Comparison of ENCODE assay signal across 8 cellular contexts in the genomic region with DNA sequence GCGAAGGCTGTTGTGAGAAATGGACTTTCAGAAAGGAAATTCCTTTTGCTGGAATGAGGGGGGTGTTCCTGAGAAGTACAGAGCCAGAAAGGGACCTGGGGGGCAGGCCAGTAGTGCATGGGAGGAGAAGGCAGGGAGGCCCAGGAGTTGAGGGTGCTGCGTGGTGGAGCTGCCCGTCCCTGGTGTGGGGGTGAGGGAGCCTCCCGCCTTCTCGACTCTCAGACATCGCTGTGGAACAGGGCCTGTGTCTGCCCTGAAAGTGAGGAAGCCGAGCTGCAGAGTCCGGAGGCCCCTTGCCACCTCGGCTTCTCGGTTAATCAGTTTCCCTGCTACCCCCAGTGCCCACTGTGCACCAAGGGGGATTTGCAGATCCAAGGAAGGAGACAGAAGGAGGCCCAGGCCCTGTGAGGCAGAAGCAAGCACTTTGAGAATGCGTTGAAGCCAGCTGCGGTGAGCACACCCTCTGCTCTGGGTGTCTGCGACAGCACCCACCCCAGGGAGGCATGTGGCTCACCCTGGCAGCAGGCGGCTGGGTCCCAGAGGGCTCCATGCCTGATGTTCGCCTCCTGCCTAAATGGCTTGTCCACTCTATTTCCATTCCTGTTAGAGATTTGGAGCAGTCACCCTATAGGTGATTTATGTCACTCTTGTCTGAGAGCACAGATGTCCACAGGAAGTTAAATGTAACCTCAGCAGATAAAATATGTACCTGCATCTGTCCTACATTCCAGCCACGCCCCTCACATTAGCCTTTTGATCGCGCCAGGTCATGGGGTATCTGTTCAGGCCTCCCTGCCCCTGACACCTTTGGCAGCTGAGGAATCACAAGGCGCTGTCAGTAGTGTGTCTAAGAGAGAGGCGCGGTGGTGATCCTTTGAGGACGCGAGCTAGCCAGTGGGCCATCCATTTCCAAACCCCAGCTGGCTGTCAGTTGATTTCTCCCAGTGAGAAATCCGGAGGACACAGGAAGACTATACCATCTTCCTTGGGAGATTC. TPM values are rescaled to one million over a fixed set of nuclear protein-coding genes. Genes with fewer than 3 reads are reported as not detected.
DNase-seq lines count a peak whose midpoint lies in the region; ATAC-seq and TF ChIP-seq lines count a peak whose summit lies in the region.

No MANE protein-coding gene starts in this region.

- CTCF ChIA-PET in HEK293 (lab: Yijun Ruan, JAX): interaction anchor here (1.0 to 5.0 kb wide), 8 partner anchors 11 to 157 kb away, joined by 3 to 42 read pairs (median 6); no protein-coding TSS in a partner anchor

- DNase-seq in smooth muscle cell (lab: John Stamatoyannopoulos, UW; ENCODE audit: unreplicated experiment): no peak
- no peak for DNase-seq in NOMO-1 treated with dmso at 0.1 percent for 144 hours (lab: John Stamatoyannopoulos, UW; ENCODE audit: unreplicated experiment)
- DNase-seq in ureter (ENCODE audit: low spot score): no peak

- H3K27ac ChIP-seq in HEK293 (ENCODE audit: extremely low read depth, low read depth, low read length) (no peak overlapping the region; the same call in 1 of the 2 replicates), angular gyrus (ENCODE audit: low read depth, low read length) (peak overlapping the region; percentile 38), iPS-18a (ENCODE audit: low read length) (peak overlapping the region; percentile 75), smooth muscle cell (ENCODE audit: low read depth) (peak overlapping the region; percentile 99)

- 40% methylated on average over 24 of the region's 24 CpGs for WGBS in smooth muscle cell (ENCODE audit: low lambda C conversion rate)

- H3K36me3 ChIP-seq in HEK293 (ENCODE audit: control insufficient read depth in 2 of 2, insufficient read depth in 1 of 2, low read length in 2 of 2) (peaks cover 0 to 37% of the 10 kb centered on the region in 2 experiments; a peak in 1 of 3 replicates), iPS-18a (ENCODE audit: control insufficient read depth, low read depth, low read length) (peaks cover 29% of the 10 kb centered on the region), smooth muscle cell (ENCODE audit: low read depth) (no peaks in the 10 kb centered on the region)

- peak overlapping the region; percentile 83 for H3K9ac ChIP-seq in iPS-18a (ENCODE audit: low read length)
- peak overlapping the region; percentile 95 for H3K9ac ChIP-seq in smooth muscle cell (ENCODE audit: low read depth)

- TF ChIP-seq CTCF in HEK293 (tag by site-specific recombination; IDR thresholded peaks at IDR 0.05) (no peak), smooth muscle cell (IDR thresholded peaks at IDR 0.05; ENCODE audit: borderline replicate concordance, insufficient read depth, poor library complexity, severe bottlenecking) (no peak)

- 0 out of 2 replicates have a peak, but pooled peaks cover 4% of the 10 kb centered on the region for H3K4me1 ChIP-seq in HEK293 (ENCODE audit: control insufficient read depth, insufficient read depth, low read length)
- peaks cover 21% of the 10 kb centered on the region for H3K4me1 ChIP-seq in iPS-18a (ENCODE audit: control insufficient read depth, low read depth, low read length)
- H3K4me1 ChIP-seq in smooth muscle cell (ENCODE audit: low read depth): peaks cover 20% of the 10 kb centered on the region

- H3K4me2 ChIP-seq in smooth muscle cell: peak overlapping the region; percentile 87

- peak overlapping the region; percentile 16 for H3K4me3 ChIP-seq in HEK293 (ENCODE audit: low read depth, low read length)
- peak overlapping the region; percentile 72 for H3K4me3 ChIP-seq in iPS-18a (ENCODE audit: low read length)
- H3K4me3 ChIP-seq in smooth muscle cell: peak overlapping the region; percentile 53

- H3K27me3 ChIP-seq in iPS-18a (ENCODE audit: control insufficient read depth, insufficient read depth, low read length) (no peaks in the 10 kb centered on the region), smooth muscle cell (ENCODE audit: low read depth) (no peaks in the 10 kb centered on the region)

- H3K79me2 ChIP-seq in smooth muscle cell (ENCODE audit: low read depth): peaks cover 43% of the 10 kb centered on the region

- no peak overlapping the region for H2AFZ ChIP-seq in smooth muscle cell (ENCODE audit: low read depth)

- peaks cover 15% of the 10 kb centered on the region for H4K20me1 ChIP-seq in smooth muscle cell (ENCODE audit: low read depth)

- POLR2A ChIA-PET in HEK293 (lab: Yijun Ruan, JAX): interaction anchor here (0.6 to 2.6 kb wide), 9 partner anchors 10 to 143 kb away, joined by 3 to 14 read pairs (median 4); a partner anchor contains a TSS

- H3K9me3 ChIP-seq in HEK293 (ENCODE audit: control insufficient read depth, insufficient read depth, low read depth, low read length) (no peaks in the 10 kb centered on the region), iPS-18a (ENCODE audit: control insufficient read depth, low read depth, low read length) (no peaks in the 10 kb centered on the region), smooth muscle cell (replicated peaks; ENCODE audit: low read depth) (no peaks in the 10 kb centered on the region)

- no peak for ATAC-seq in HG03439 (IDR thresholded peaks at IDR 0.05; ENCODE audit: unreplicated experiment)
- ATAC-seq in HG03469 (IDR thresholded peaks at IDR 0.05; ENCODE audit: unreplicated experiment): no peak

- peaks cover 23% of the 10 kb centered on the region for H3F3A ChIP-seq in smooth muscle cell (ENCODE audit: low read depth)

TF ChIP-seq in HEK293, 187 proteins besides CTCF, POLR2A, EP300 and RAD21:
- TF ChIP-seq ZNF548 (tag by site-specific recombination; IDR thresholded peaks at IDR 0.05) (no peak), ZNF830 (tag by site-specific recombination; IDR thresholded peaks at IDR 0.05; ENCODE audit: low read depth) (no peak), KLF9 (tag by site-specific recombination; IDR thresholded peaks at IDR 0.05; ENCODE audit: low read depth) (no peak), ZFHX2 (tag by site-specific recombination; conservative IDR thresholded peaks at IDR 0.05) (peak; percentile 20; the same call in 1 of the 2 replicates), ZNF211 (tag by site-specific recombination; IDR thresholded peaks at IDR 0.05; ENCODE audit: low read depth) (no peak), ZNF19 (tag by site-specific recombination; IDR thresholded peaks at IDR 0.05; ENCODE audit: low read depth) (no peak), PRDM1 (tag by site-specific recombination; IDR thresholded peaks at IDR 0.05) (no peak), TCF7L2 (IDR thresholded peaks at IDR 0.05; ENCODE audit: borderline replicate concordance, low read depth, low read length) (no peak), KLF1 (tag by site-specific recombination; IDR thresholded peaks at IDR 0.05) (peak; percentile 72)

RNA-seq across cellular contexts. Expression of a gene that starts 28.3 kb away (rescaled TPM):
- total RNA-seq in smooth muscle cell (20.7 and 31.5 TPM in 2 replicates), ureter (87.8 TPM)
- polyA plus RNA-seq in smooth muscle cell: 78.6 and 102 TPM in 2 replicates

RNA-seq across cellular contexts. Expression of a gene that starts 31.2 kb away (rescaled TPM):
- total RNA-seq in smooth muscle cell: 15.7 and 20.6 TPM in 2 replicates
- 19.9 and 20.5 TPM in 2 replicates for polyA plus RNA-seq in smooth muscle cell
- total RNA-seq in ureter: 21.7 TPM

RNA-seq across cellular contexts. Expression of a gene that starts 32.1 kb away (rescaled TPM):
- 3.8 and 5.2 TPM in 2 replicates for total RNA-seq in smooth muscle cell
- 6.7 and 8.9 TPM in 2 replicates for polyA plus RNA-seq in smooth muscle cell
- total RNA-seq in ureter: 6.9 TPM

RNA-seq across cellular contexts. Expression of a gene that starts 50.0 kb away (rescaled TPM):
- total RNA-seq in smooth muscle cell (not detected in 2 replicates), ureter (143 TPM)
- 0.38 TPM in 1 of 2 replicates, not detected in the other for polyA plus RNA-seq in smooth muscle cell

Comparison
In these comparisons a context has a peak if more than half of its experiments do, and no peak if none do; other contexts are left out.
1. H3K4me3 ChIP-seq: peak in every context shown above with its lines; median percentile 72 in iPS-18a; 53 in smooth muscle cell; 16 in HEK293.